In genomic region chr2:19776941-19777514, GRCh38 we compare ENCODE assay signal across 14 cellular contexts.
"Had no signal": no experiment of that assay in that cellular context is flagged by ENCODE, and none has a peak within 500 bp of the region (broad histone marks: within the 10 kb centered on the region; RNA-seq: fewer than 3 reads in every experiment).

No MANE protein-coding gene starts in this region.

- H3K36me3 ChIP-seq: colonic mucosa, heart left ventricle, neutrophil had no signal

- H3K9me3 ChIP-seq: colonic mucosa, heart left ventricle, neutrophil had no signal

- H3K27ac ChIP-seq: colonic mucosa, epithelial cell of prostate, heart left ventricle, neutrophil had no signal

- H3K4me1 ChIP-seq: colonic mucosa had no signal

- DNase-seq: activated CD4-positive, alpha-beta T cell treated with anti-CD3 and anti-CD28 coated beads, Interleukin-2, amount 10 ng/mL, durations not matched to agents 24 days and 14 days; activated CD4-positive, CD25-positive, alpha-beta regulatory T cell; activated CD8-positive, alpha-beta T cell treated with anti-CD3 and anti-CD28 coated beads for 36 hours; activated naive CD4-positive, alpha-beta T cell treated with anti-CD3 and anti-CD28 coated beads for 36 hours; activated T-cell treated with anti-CD3 and anti-CD28 coated beads, Interleukin-2, amount 50 U/mL, for 24 hours; colonic mucosa; endodermal cell; heart left ventricle; kidney glomerular epithelial cell; natural killer cell; stimulated activated naive B cell treated with anti-CD40 and anti-IgM and Interleukin-4, amounts not matched to agents 10 μg/mL and 1 μg/mL and 100 μg/mL, for 72 hours; T-cell had no signal

- ATAC-seq: activated CD8-positive, alpha-beta T cell treated with anti-CD3 and anti-CD28 coated beads for 36 hours; heart left ventricle; natural killer cell; stimulated activated naive B cell treated with anti-CD40 and anti-IgM and Interleukin-4, amounts not matched to agents 10 μg/mL and 1 μg/mL and 100 μg/mL, for 72 hours; T-cell had no signal

- H3K4me3 ChIP-seq: colonic mucosa, heart left ventricle had no signal

- H3K27me3 ChIP-seq: colonic mucosa, heart left ventricle, neutrophil had no signal
